ENCODE assay signal across 15 cellular contexts in genomic region chr14:99247091-99247729, GRCh38. TPM values are rescaled to one million over a fixed set of nuclear protein-coding genes. Genes with fewer than 3 reads are reported as not detected.
DNase-seq lines count a peak whose midpoint lies in the region; TF ChIP-seq lines count a peak whose summit lies in the region.
"Had no signal": no experiment of that assay in that cellular context is flagged by ENCODE, and none has a peak within 500 bp of the region (broad histone marks: within the 10 kb centered on the region; RNA-seq: fewer than 3 reads in every experiment).

No MANE protein-coding gene starts in this region.

- peaks cover 30% of the 10 kb centered on the region for H3K27me3 ChIP-seq in suprapubic skin

- peaks cover 84% of the 10 kb centered on the region for H3K4me1 Mint-ChIP-seq in activated naive CD8-positive, alpha-beta T cell (ENCODE audit: low read depth)

- H3K27me3 Mint-ChIP-seq in activated naive CD8-positive, alpha-beta T cell = no peaks in the 10 kb centered on the region

- H3K9me3 Mint-ChIP-seq in activated naive CD8-positive, alpha-beta T cell (ENCODE audit: low read depth) = no peaks in the 10 kb centered on the region
- H3K9me3 Mint-ChIP-seq: HFFc6 had no signal

- TF ChIP-seq EP300 in suprapubic skin (IDR thresholded peaks at IDR 0.05) = no peak

- peak overlapping the region; percentile 99 for H3K27ac Mint-ChIP-seq in activated naive CD8-positive, alpha-beta T cell
- H3K27ac Mint-ChIP-seq: HFFc6 had no signal

- no peak for TF ChIP-seq POLR2A in suprapubic skin (IDR thresholded peaks at IDR 0.05)

- peak overlapping the region; percentile 48 for H3K4me3 ChIP-seq in suprapubic skin
- H3K4me3 ChIP-seq: gastrocnemius medialis had no signal

- H3K36me3 Mint-ChIP-seq in activated naive CD8-positive, alpha-beta T cell = peaks cover 4% of the 10 kb centered on the region

- WGBS in suprapubic skin = 20% methylated on average over 10 of the region's 10 CpGs

- peaks cover 54% of the 10 kb centered on the region for H3K4me1 ChIP-seq in suprapubic skin
- H3K4me1 ChIP-seq: gastrocnemius medialis, upper lobe of right lung had no signal

- H3K4me3 Mint-ChIP-seq in activated naive CD8-positive, alpha-beta T cell = peak overlapping the region; percentile 85
- H3K4me3 Mint-ChIP-seq: HFFc6 had no signal

- peak; percentile 46 for DNase-seq in activated T-cell treated with anti-CD3 and anti-CD28 coated beads, Interleukin-2, amount 50 U/mL, for 1 hour
- DNase-seq in activated T-cell treated with anti-CD3 and anti-CD28 coated beads, Interleukin-2, amount 50 U/mL, for 48 hours = no peak
- DNase-seq in iPS-NIHi7 (ENCODE audit: extremely low spot score) (peak; percentile 38), suprapubic skin (ENCODE audit: low spot score in 2 of 2) (no peak), RKO (ENCODE audit: low spot score) (no peak), HuH-7 (ENCODE audit: low spot score) (no peak)
- no peak for DNase-seq in stimulated activated CD4-positive, alpha-beta T cell treated with anti-CD3 and anti-CD28 coated beads, Interleukin-1b, Interleukin-23, amount 100 ng/mL, for 48 hours
- DNase-seq: cortex of kidney, DMS79 treated with DMSO at 0.1 percent for 48 hours, gastrocnemius medialis, HFFc6, OCI-M1 had no signal

- peak overlapping the region; percentile 84 for H3K27ac ChIP-seq in suprapubic skin
- H3K27ac ChIP-seq: gastrocnemius medialis, KMS-11, upper lobe of right lung had no signal

- TF ChIP-seq CTCF in suprapubic skin (IDR thresholded peaks at IDR 0.05) = no peak

- no peaks in the 10 kb centered on the region for H3K36me3 ChIP-seq in suprapubic skin
- H3K36me3 ChIP-seq: gastrocnemius medialis, upper lobe of right lung had no signal

- H3K9me3 ChIP-seq in suprapubic skin = no peaks in the 10 kb centered on the region
- H3K9me3 ChIP-seq: gastrocnemius medialis, upper lobe of right lung had no signal

RNA-seq across cellular contexts. Expression of gene BCL11B, which starts 24.8 kb away (rescaled TPM):
- total RNA-seq in suprapubic skin = 10 to 100 TPM; 35.9 to 53.8 (median 47.5) TPM

Comparison
In these comparisons a context has a peak if more than half of its experiments do, and no peak if none do; other contexts are left out.
1. DNase-seq: peak in activated T-cell treated with anti-CD3 and anti-CD28 coated beads, Interleukin-2, amount 50 U/mL, for 1 hour (single experiment) and iPS-NIHi7 (single experiment); none in activated T-cell treated with anti-CD3 and anti-CD28 coated beads, Interleukin-2, amount 50 U/mL, for 48 hours (0 of 2), suprapubic skin (0 of 2), RKO (single experiment), HuH-7 (single experiment) and stimulated activated CD4-positive, alpha-beta T cell treated with anti-CD3 and anti-CD28 coated beads, Interleukin-1b, Interleukin-23, amount 100 ng/mL, for 48 hours (single experiment).